Comparison of ENCODE assay signal across 8 cellular contexts in genomic region chr16:24010440-24011089, GRCh38.
DNase-seq lines count a peak whose midpoint lies in the region; ATAC-seq and TF ChIP-seq lines count a peak whose summit lies in the region.

No MANE protein-coding gene starts in this region.

- no peak overlapping the region for H3K27ac ChIP-seq in AG04450 (ENCODE audit: low read depth, low read length)

- peak; percentile 11 for DNase-seq in AG04450 (ENCODE audit: low read depth, low spot score)
- DNase-seq in NCI-H2107 (lab: John Stamatoyannopoulos, UW): peak; percentile 27
- DNase-seq in activated CD4-positive, CD25-positive, alpha-beta regulatory T cell (lab: John Stamatoyannopoulos, UW): peak; percentile 32 to 62 (median 60)
- DNase-seq in cardiac fibroblast (ENCODE audit: low read depth in 2 of 2): peak; percentile 69 to 76
- peak; percentile 71 for DNase-seq in kidney tubule cell (ENCODE audit: low spot score)
- peak; percentile 71 for DNase-seq in stimulated activated CD4-positive, alpha-beta T cell treated with anti-CD3 and anti-CD28 coated beads, Interleukin-2, amount 100 ng/mL, for 4 hours (ENCODE audit: low read depth)

- peak; percentile 46 for ATAC-seq in GM19438 (IDR thresholded peaks at IDR 0.05; ENCODE audit: low read depth, unreplicated experiment)
- ATAC-seq in GM21825 (IDR thresholded peaks at IDR 0.05; ENCODE audit: unreplicated experiment): no peak

- no peaks in the 10 kb centered on the region for H3K27me3 ChIP-seq in AG04450 (ENCODE audit: control insufficient read depth, insufficient read depth, low read length)

- CTCF ChIA-PET in AG04450 (lab: Charles Lee): interaction anchor here (0.5 to 2.6 kb wide), 29 partner anchors 9 to 1065 kb away, joined by 3 to 31 read pairs (median 4); no protein-coding TSS in a partner anchor

- POLR2A ChIA-PET in AG04450 (lab: Yijun Ruan, JAX): no interaction called here

- no peaks in the 10 kb centered on the region for H3K9me3 ChIP-seq in AG04450 (ENCODE audit: control insufficient read depth, insufficient read depth, low read length)

- H3K4me3 ChIP-seq in AG04450 (ENCODE audit: low read depth, low read length): no peak overlapping the region
- no peak overlapping the region for H3K4me3 ChIP-seq in cardiac fibroblast (replicated peaks in 1 of 2; ENCODE audit: low read depth in 2 of 2, low read length in 2 of 2)

- TF ChIP-seq CTCF in AG04450 (IDR thresholded peaks at IDR 0.05; ENCODE audit: low read depth, low read length): peak; percentile 74
- peak; percentile 50 for TF ChIP-seq CTCF in cardiac fibroblast (IDR thresholded peaks at IDR 0.05; ENCODE audit: low read depth, low read length)

Comparison
In these comparisons a context has a peak if more than half of its experiments do, and no peak if none do; other contexts are left out.
1. DNase-seq: peak in every context shown above with its lines; median percentile 72 in cardiac fibroblast; 71 in kidney tubule cell; 71 in stimulated activated CD4-positive, alpha-beta T cell treated with anti-CD3 and anti-CD28 coated beads, Interleukin-2, amount 100 ng/mL, for 4 hours; 60 in activated CD4-positive, CD25-positive, alpha-beta regulatory T cell; 27 in NCI-H2107; 11 in AG04450.